In the genomic region with DNA sequence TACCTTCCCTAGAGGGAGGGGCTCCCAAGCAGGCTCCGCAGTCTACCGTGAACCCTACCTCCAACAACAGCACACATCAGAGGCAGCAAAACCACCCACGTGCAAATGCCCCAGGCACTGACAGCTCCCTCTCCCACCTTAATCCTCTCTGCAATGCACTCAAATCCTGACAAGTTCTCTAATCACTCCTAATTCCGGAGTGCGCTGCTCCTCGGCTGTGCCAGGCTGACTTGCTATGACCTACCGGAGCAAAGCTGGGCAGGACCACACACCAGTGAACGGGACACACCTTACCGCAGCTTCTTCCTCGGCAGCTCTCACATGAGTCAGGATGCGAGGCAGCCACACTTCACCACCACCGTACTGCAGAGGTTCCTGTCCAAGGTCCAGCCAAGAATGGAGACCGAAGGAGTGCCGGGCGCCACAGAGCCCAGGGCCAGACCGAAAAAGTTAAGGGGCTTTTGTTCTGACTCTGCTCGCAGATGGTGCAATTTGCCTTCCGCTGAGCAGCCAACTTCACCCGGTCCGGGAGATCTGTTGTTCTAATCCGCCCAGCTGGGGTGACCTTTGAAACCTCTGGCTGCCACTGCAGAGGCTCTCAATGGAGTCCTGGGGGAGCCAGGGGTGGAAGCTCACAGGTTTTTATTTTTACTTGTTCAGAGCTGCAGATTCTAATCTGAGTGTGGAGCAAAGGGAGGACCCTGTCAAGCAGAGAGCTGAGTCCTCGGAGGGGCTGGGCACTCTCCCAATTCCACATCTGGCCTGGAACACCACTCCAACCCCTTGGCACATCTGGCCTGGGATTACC, we compare ENCODE assay signal across 9 cellular contexts.
DNase-seq lines count a peak whose midpoint lies in the region; ATAC-seq and TF ChIP-seq lines count a peak whose summit lies in the region.
"Had no signal": no experiment of that assay in that cellular context is flagged by ENCODE, and none has a peak within 500 bp of the region (broad histone marks: within the 10 kb centered on the region; RNA-seq: fewer than 3 reads in every experiment).

No MANE protein-coding gene starts in this region.

- DNase-seq in left cardiac atrium (peak; percentile 35), cardiac septum (ENCODE audit: low spot score) (no peak), colonic mucosa (peak; percentile 73), lower lobe of right lung (no peak), uterus (peak in 1 of 2 donors; percentile 39), BE2C (no peak)
- DNase-seq: NK-92 treated with Interleukin-12 subunit alpha and Interleukin-12 subunit beta, amount 100 ng/mL, for 24 hours had no signal

- H3K4me3 ChIP-seq in colonic mucosa (peak overlapping the region; percentile 9), lower lobe of right lung (peak overlapping the region; percentile 44), uterus (no peak overlapping the region), BE2C (ENCODE audit: low read depth, low read length) (no peak overlapping the region)

- ATAC-seq in left cardiac atrium (peak; percentile 70 to 84), lower lobe of right lung (peak; percentile 25 to 27), HG02852 (IDR thresholded peaks at IDR 0.05; ENCODE audit: unreplicated experiment) (no peak), GM21447 (IDR thresholded peaks at IDR 0.05; ENCODE audit: unreplicated experiment) (no peak)

- no peak for TF ChIP-seq POLR2A in uterus (IDR thresholded peaks at IDR 0.05)

- no peaks in the 10 kb centered on the region for H3K36me3 ChIP-seq in colonic mucosa
- no peaks in the 10 kb centered on the region for H3K36me3 ChIP-seq in lower lobe of right lung
- H3K36me3 ChIP-seq in uterus: no peaks in the 10 kb centered on the region
- H3K36me3 ChIP-seq in BE2C: no peaks in the 10 kb centered on the region

- no peaks in the 10 kb centered on the region for H3K4me1 ChIP-seq in colonic mucosa
- no peaks in the 10 kb centered on the region for H3K4me1 ChIP-seq in lower lobe of right lung
- H3K4me1 ChIP-seq in uterus: no peaks in the 10 kb centered on the region
- peaks cover 3% of the 10 kb centered on the region for H3K4me1 ChIP-seq in BE2C

- H3K27me3 ChIP-seq in colonic mucosa (no peaks in the 10 kb centered on the region), lower lobe of right lung (ENCODE audit: low read depth) (no peaks in the 10 kb centered on the region), uterus (no peaks in the 10 kb centered on the region), BE2C (no peaks in the 10 kb centered on the region)

- intact Hi-C loops in left cardiac atrium (cut with DNase I) (no loop called here), cardiac septum (cut with DNase I) (no loop called here), colonic mucosa (cut with DNase I) (no loop called here), lower lobe of right lung (cut with DNase I) (no loop called here), uterus (cut with DNase I; ENCODE audit: low total_unique reads) (no loop called here)

- H3K27ac ChIP-seq in colonic mucosa (peak overlapping the region; percentile 62), lower lobe of right lung (peak overlapping the region; percentile 60), uterus (peak overlapping the region; percentile 54 to 68)

- TF ChIP-seq CTCF in colonic mucosa (IDR thresholded peaks at IDR 0.05) (no peak), lower lobe of right lung (IDR thresholded peaks at IDR 0.05) (no peak), uterus (IDR thresholded peaks at IDR 0.05) (no peak), BE2C (IDR thresholded peaks at IDR 0.05; ENCODE audit: low read depth, low read length) (no peak)

- H3K9ac ChIP-seq in colonic mucosa (ENCODE audit: low read depth in 2 of 2, low read length in 2 of 2): no peak overlapping the region

- H3K9me3 ChIP-seq in colonic mucosa: no peaks in the 10 kb centered on the region
- H3K9me3 ChIP-seq in lower lobe of right lung: no peaks in the 10 kb centered on the region
- no peaks in the 10 kb centered on the region for H3K9me3 ChIP-seq in uterus
- H3K9me3 ChIP-seq in BE2C: no peaks in the 10 kb centered on the region

Comparison
In these comparisons a context has a peak if more than half of its experiments do, and no peak if none do; other contexts are left out.
1. DNase-seq: peak in left cardiac atrium (single experiment) and colonic mucosa (single experiment); none in cardiac septum (single experiment), lower lobe of right lung (single experiment) and BE2C (single experiment).
2. ATAC-seq: peak in left cardiac atrium (2 of 2) and lower lobe of right lung (2 of 2); none in HG02852 (single experiment) and GM21447 (single experiment).
3. H3K4me3 ChIP-seq: peak in colonic mucosa (single experiment) and lower lobe of right lung (single experiment); none in uterus (0 of 2) and BE2C (single experiment).
4. Peak in every context shown above with its lines, with median percentiles within 50 percentile points of each other: H3K27ac ChIP-seq.